ENCODE assay signal across 7 cellular contexts in genomic region chr10:89374716-89375115, GRCh38. TPM values are rescaled to one million over a fixed set of nuclear protein-coding genes. Genes with fewer than 3 reads are reported as not detected.
DNase-seq lines count a peak whose midpoint lies in the region; ATAC-seq and TF ChIP-seq lines count a peak whose summit lies in the region.
"Had no signal": no experiment of that assay in that cellular context is flagged by ENCODE, and none has a peak within 500 bp of the region (broad histone marks: within the 10 kb centered on the region; RNA-seq: fewer than 3 reads in every experiment).

No MANE protein-coding gene starts in this region.

- no peak for TF ChIP-seq EP300 in suprapubic skin (IDR thresholded peaks at IDR 0.05)

- ATAC-seq in HG03280 (IDR thresholded peaks at IDR 0.05; ENCODE audit: unreplicated experiment) = no peak
- ATAC-seq in GM19351 (IDR thresholded peaks at IDR 0.05; ENCODE audit: unreplicated experiment) = no peak
- ATAC-seq: stimulated activated naive B cell treated with anti-CD40 and anti-IgM and Interleukin-4, amounts not matched to agents 10 μg/mL and 1 μg/mL and 100 μg/mL, for 72 hours had no signal

- no peak for TF ChIP-seq CTCF in ascending aorta (IDR thresholded peaks at IDR 0.05)
- no peak for TF ChIP-seq CTCF in suprapubic skin (IDR thresholded peaks at IDR 0.05)

- peak overlapping the region; percentile 87 to 92 for H3K27ac ChIP-seq in ascending aorta
- peak overlapping the region; percentile 80 for H3K27ac ChIP-seq in suprapubic skin

- H3K27me3 ChIP-seq in ascending aorta (no peaks in the 10 kb centered on the region), suprapubic skin (no peaks in the 10 kb centered on the region)

- H3K36me3 ChIP-seq in ascending aorta (no peaks in the 10 kb centered on the region), suprapubic skin (no peaks in the 10 kb centered on the region)

- no peak for TF ChIP-seq POLR2A in suprapubic skin (IDR thresholded peaks at IDR 0.05)

- intact Hi-C loops in ascending aorta (cut with DNase I) = loop anchor here (2.0 to 5.0 kb wide), 2 partner anchors 14 to 47 kb away; partner anchors contain the start of gene IFIT3

- H3K4me3 ChIP-seq in ascending aorta = peak overlapping the region in 1 of 2 donors; percentile 36
- H3K4me3 ChIP-seq in suprapubic skin = no peak overlapping the region

- DNase-seq in ascending aorta (ENCODE audit: low spot score in 2 of 2) (no peak), inferior parietal cortex (ENCODE audit: extremely low spot score) (peak; percentile 49), suprapubic skin (ENCODE audit: low spot score in 2 of 2) (no peak), iPS-NIHi7 (ENCODE audit: extremely low spot score) (no peak)
- DNase-seq: stimulated activated naive B cell treated with anti-CD40 and anti-IgM and Interleukin-4, amounts not matched to agents 10 μg/mL and 1 μg/mL and 100 μg/mL, for 72 hours had no signal

- H3K9me3 ChIP-seq in ascending aorta (no peaks in the 10 kb centered on the region), suprapubic skin (no peaks in the 10 kb centered on the region)

- H3K4me1 ChIP-seq in ascending aorta (peaks cover 10 to 17% of the 10 kb centered on the region in 2 donors), suprapubic skin (peaks cover 21% of the 10 kb centered on the region)

RNA-seq across cellular contexts. Expression of gene IFIT1B, which starts 3.1 kb away (rescaled TPM):
- total RNA-seq in ascending aorta (not detected), suprapubic skin (not detected)

RNA-seq across cellular contexts. Expression of gene IFIT1, which starts 17.7 kb away (rescaled TPM):
- 28.5 TPM for total RNA-seq in ascending aorta
- total RNA-seq in suprapubic skin = 1 to 10 TPM; 1.9 to 7.1 (median 2.7) TPM

RNA-seq across cellular contexts. Expression of gene IFIT5, which starts 39.7 kb away (rescaled TPM):
- total RNA-seq in ascending aorta (3.3 TPM), suprapubic skin (1 to 10 TPM; 4.3 to 8.2 (median 6.3) TPM)

RNA-seq across cellular contexts. Expression of gene IFIT3, which starts 46.9 kb away (rescaled TPM):
- 1.9 TPM for total RNA-seq in ascending aorta
- 1 to 10 TPM; 1.5 to 4.9 (median 2.1) TPM for total RNA-seq in suprapubic skin
